In genomic region chr13:41589434-41589833, GRCh38 we compare ENCODE assay signal across 15 cellular contexts.
DNase-seq lines count a peak whose midpoint lies in the region; ATAC-seq and TF ChIP-seq lines count a peak whose summit lies in the region.
"Had no signal": no experiment of that assay in that cellular context is flagged by ENCODE, and none has a peak within 500 bp of the region (broad histone marks: within the 10 kb centered on the region; RNA-seq: fewer than 3 reads in every experiment).

No MANE protein-coding gene starts in this region.

- no peak overlapping the region for H3K4me3 ChIP-seq in ACC112 (ENCODE audit: low read depth, low read length)
- H3K4me3 ChIP-seq in DOHH2 (ENCODE audit: low read length): peak overlapping the region; percentile 59
- no peak overlapping the region for H3K4me3 ChIP-seq in SU-DHL-6 (ENCODE audit: insufficient read depth, low read length, poor library complexity, severe bottlenecking)
- H3K4me3 ChIP-seq in mesenchymal stem cell (ENCODE audit: insufficient read depth in 1 of 2, low read depth in 1 of 2, low read length in 2 of 2): no peak overlapping the region
- H3K4me3 ChIP-seq: esophagus muscularis mucosa had no signal

- no peaks in the 10 kb centered on the region for H3K79me1 ChIP-seq in mesenchymal stem cell (replicated peaks; ENCODE audit: low read length, poor library complexity, severe bottlenecking)

- no peak overlapping the region for H4K91ac ChIP-seq in mesenchymal stem cell (ENCODE audit: low read length)

- no peak overlapping the region for H3K4ac ChIP-seq in mesenchymal stem cell (ENCODE audit: low read depth in 1 of 2, low read length in 2 of 2)

- no peaks in the 10 kb centered on the region for H3K79me2 ChIP-seq in ACC112 (ENCODE audit: control insufficient read depth, insufficient read depth, low read length, unreplicated experiment)
- H3K79me2 ChIP-seq in DOHH2 (ENCODE audit: control insufficient read depth, low read length): no peaks in the 10 kb centered on the region
- H3K79me2 ChIP-seq in SU-DHL-6 (ENCODE audit: insufficient read depth, low read length): no peaks in the 10 kb centered on the region

- H2AK5ac ChIP-seq in mesenchymal stem cell (ENCODE audit: low read length, severe bottlenecking): no peak overlapping the region

- H4K20me1 ChIP-seq in DOHH2 (ENCODE audit: control insufficient read depth, insufficient read depth, low read depth, low read length): no peaks in the 10 kb centered on the region
- no peaks in the 10 kb centered on the region for H4K20me1 ChIP-seq in SU-DHL-6 (ENCODE audit: low read depth, low read length)

- no peak overlapping the region for H3K9ac ChIP-seq in SU-DHL-6 (ENCODE audit: low read length)
- H3K9ac ChIP-seq in mesenchymal stem cell (ENCODE audit: low read length): peak overlapping the region; percentile 83

- no peak overlapping the region for H3K18ac ChIP-seq in mesenchymal stem cell (ENCODE audit: low read depth in 1 of 2, low read length in 2 of 2)

- WGBS in mesenchymal stem cell: 99% methylated on average over 3 of the region's 3 CpGs

- no peak overlapping the region for H2BK15ac ChIP-seq in mesenchymal stem cell (ENCODE audit: low read depth, poor library complexity, severe bottlenecking)

- H3K9me3 ChIP-seq in DOHH2 (ENCODE audit: control insufficient read depth, insufficient read depth, low read length): no peaks in the 10 kb centered on the region
- no peaks in the 10 kb centered on the region for H3K9me3 ChIP-seq in SU-DHL-6 (ENCODE audit: insufficient read depth, low read length)
- no peaks in the 10 kb centered on the region for H3K9me3 ChIP-seq in mesenchymal stem cell (ENCODE audit: control insufficient read depth, low read length)
- H3K9me3 ChIP-seq: esophagus muscularis mucosa had no signal

- peak overlapping the region; percentile 53 for H3K27ac ChIP-seq in ACC112 (ENCODE audit: low read depth, low read length)
- peak overlapping the region; percentile 87 for H3K27ac ChIP-seq in DOHH2 (ENCODE audit: low read depth, low read length)
- peak overlapping the region; percentile 69 for H3K27ac ChIP-seq in SU-DHL-6 (ENCODE audit: low read depth, low read length)
- no peak overlapping the region for H3K27ac ChIP-seq in mesenchymal stem cell (ENCODE audit: low read length, poor library complexity, severe bottlenecking)
- H3K27ac ChIP-seq: esophagus muscularis mucosa had no signal

- no peak overlapping the region for H2BK12ac ChIP-seq in mesenchymal stem cell (ENCODE audit: low read length in 2 of 2)

- H3K27me3 ChIP-seq in ACC112 (ENCODE audit: insufficient read depth, low read length) (no peaks in the 10 kb centered on the region), DOHH2 (ENCODE audit: control insufficient read depth, low read length) (no peaks in the 10 kb centered on the region), SU-DHL-6 (ENCODE audit: low read length) (no peaks in the 10 kb centered on the region), mesenchymal stem cell (ENCODE audit: control insufficient read depth in 1 of 2, insufficient read depth in 1 of 2, low read length in 2 of 2) (no peaks in the 10 kb centered on the region)
- H3K27me3 ChIP-seq: esophagus muscularis mucosa had no signal

- H4K8ac ChIP-seq in mesenchymal stem cell (ENCODE audit: low read length): peak overlapping the region; percentile 64

- H3K9me2 ChIP-seq in DOHH2 (replicated peaks; ENCODE audit: control insufficient read depth, low read length) (no peaks in the 10 kb centered on the region), SU-DHL-6 (replicated peaks; ENCODE audit: insufficient read depth, low read length) (no peaks in the 10 kb centered on the region)

- TF ChIP-seq CTCF in DOHH2 (IDR thresholded peaks at IDR 0.05; ENCODE audit: low read depth, low read length, poor library complexity, severe bottlenecking): no peak
- no peak for TF ChIP-seq CTCF in SU-DHL-6 (IDR thresholded peaks at IDR 0.05; ENCODE audit: insufficient read depth, low read length, poor library complexity, severe bottlenecking)

- H3F3A ChIP-seq in DOHH2 (ENCODE audit: control insufficient read depth, insufficient read depth): peaks cover 13% of the 10 kb centered on the region
- peaks cover 8% of the 10 kb centered on the region; the same call in 1 of the 2 replicates for H3F3A ChIP-seq in SU-DHL-6 (ENCODE audit: insufficient read depth)

- no peak for ATAC-seq in GM21737 (IDR thresholded peaks at IDR 0.05; ENCODE audit: unreplicated experiment)

- H3K36me3 ChIP-seq in ACC112 (ENCODE audit: insufficient read depth, low read length) (no peaks in the 10 kb centered on the region), DOHH2 (ENCODE audit: control insufficient read depth, low read length) (peaks cover 18% of the 10 kb centered on the region), SU-DHL-6 (ENCODE audit: low read length) (no peaks in the 10 kb centered on the region), mesenchymal stem cell (ENCODE audit: control insufficient read depth in 1 of 2, insufficient read depth in 2 of 2, low read depth in 1 of 2, low read length in 2 of 2) (peaks cover 2 to 3% of the 10 kb centered on the region in 2 experiments)

- in situ Hi-C loops in ACHN (cut with HindIII; ENCODE audit: low pct_ligation_motif_present, low pct_unique_long_range_greater_than_20kb, low sequenced_read_pairs): no loop called here

- peaks cover 17% of the 10 kb centered on the region for H3K4me1 ChIP-seq in ACC112 (ENCODE audit: control insufficient read depth, insufficient read depth, low read length, unreplicated experiment)
- H3K4me1 ChIP-seq in DOHH2 (ENCODE audit: control insufficient read depth, low read length): peaks cover 57% of the 10 kb centered on the region
- peaks cover 5% of the 10 kb centered on the region for H3K4me1 ChIP-seq in mesenchymal stem cell (ENCODE audit: control insufficient read depth, insufficient read depth, low read depth, low read length)
- H3K4me1 ChIP-seq: esophagus muscularis mucosa had no signal

- no peak overlapping the region for H3K14ac ChIP-seq in mesenchymal stem cell (ENCODE audit: low read length in 2 of 2)

- no peak overlapping the region for H2BK120ac ChIP-seq in mesenchymal stem cell (ENCODE audit: low read depth, low read length)

- H3K23ac ChIP-seq in mesenchymal stem cell (ENCODE audit: low read length in 2 of 2): no peak overlapping the region

- DNase-seq in mesenchymal stem cell (no peak), RPMI8226 (no peak), ACHN (no peak), cardiac septum (ENCODE audit: low spot score) (no peak)
- DNase-seq: activated B cell treated with CpG ODN at 0.5 μM for 24 hours; central memory CD4-positive, alpha-beta T cell; immature natural killer cell; NCI-H1436; nucleus accumbens; retina had no signal

- H2AFZ ChIP-seq in ACC112 (ENCODE audit: low read length, unreplicated experiment) (no peak overlapping the region), SU-DHL-6 (ENCODE audit: low read depth, low read length, severe bottlenecking) (no peak overlapping the region), mesenchymal stem cell (ENCODE audit: low read depth, low read length) (no peak overlapping the region)

- intact Hi-C loops in cardiac septum (cut with DNase I): no loop called here

- no peak overlapping the region for H2BK5ac ChIP-seq in mesenchymal stem cell (ENCODE audit: low read depth, low read length, poor library complexity, severe bottlenecking)

- H3K4me2 ChIP-seq in DOHH2 (ENCODE audit: low read length): peak overlapping the region; percentile 74
- H3K4me2 ChIP-seq in SU-DHL-6 (ENCODE audit: low read depth, low read length, poor library complexity, severe bottlenecking): no peak overlapping the region
- H3K4me2 ChIP-seq in mesenchymal stem cell (ENCODE audit: low read length, poor library complexity, severe bottlenecking): no peak overlapping the region
